ENCODE assay signal across 8 cellular contexts in the genomic region with DNA sequence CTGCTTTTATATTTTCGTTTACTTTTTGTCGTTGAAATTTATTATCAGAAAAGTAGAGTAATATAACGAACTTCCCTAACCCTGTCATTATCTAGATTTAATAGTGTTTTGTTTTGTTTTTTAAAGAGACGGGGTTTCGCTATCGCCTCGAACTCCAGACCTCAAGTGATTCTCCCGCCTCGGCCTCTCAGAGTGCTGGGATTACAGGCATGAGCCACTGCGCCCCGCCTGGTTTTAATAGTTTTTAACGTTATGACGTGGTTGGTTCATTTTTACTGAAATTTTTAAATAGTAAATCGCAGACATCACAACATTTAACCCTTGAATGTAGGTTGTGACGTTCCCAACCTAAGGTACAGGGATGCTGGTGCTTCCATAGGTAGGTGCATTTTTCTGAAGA. TPM values are rescaled to one million over a fixed set of nuclear protein-coding genes. Genes with fewer than 3 reads are reported as not detected.
DNase-seq lines count a peak whose midpoint lies in the region; ATAC-seq and TF ChIP-seq lines count a peak whose summit lies in the region.

No MANE protein-coding gene starts in this region.

- no peaks in the 10 kb centered on the region for H3K27me3 ChIP-seq in colonic mucosa
- H3K27me3 ChIP-seq in muscle layer of colon (ENCODE audit: control insufficient read depth in 1 of 2, insufficient read depth in 2 of 2, low read length in 2 of 2) = no peaks in the 10 kb centered on the region

- intact Hi-C loops in colonic mucosa (cut with DNase I) = no loop called here

- peaks cover 7% of the 10 kb centered on the region for H3K36me3 ChIP-seq in colonic mucosa
- H3K36me3 ChIP-seq in muscle layer of colon (ENCODE audit: insufficient read depth, low read length) = peaks cover 27% of the 10 kb centered on the region

- H3K4me1 ChIP-seq in colonic mucosa (peaks cover 23% of the 10 kb centered on the region), muscle layer of colon (ENCODE audit: insufficient read depth, low read length) (peaks cover 44% of the 10 kb centered on the region)

- H3K4me3 ChIP-seq in GM08714 (ENCODE audit: low read length) (peak overlapping the region; percentile 74), colonic mucosa (peak overlapping the region; percentile 74), muscle layer of colon (ENCODE audit: low read depth in 1 of 2, low read length in 2 of 2) (peak overlapping the region; percentile 67 to 85)

- peak; percentile 67 for DNase-seq in RKO (ENCODE audit: low spot score)
- DNase-seq in colonic mucosa = peak; percentile 60
- no peak for DNase-seq in NCI-H146 (lab: John Stamatoyannopoulos, UW)

- H3K9ac ChIP-seq in colonic mucosa (ENCODE audit: low read depth in 2 of 2, low read length in 2 of 2) (peak overlapping the region; percentile 85 to 98), muscle layer of colon (ENCODE audit: low read length) (peak overlapping the region; percentile 83)

- TF ChIP-seq CTCF in colonic mucosa (IDR thresholded peaks at IDR 0.05) = no peak

- ATAC-seq in GM19395 (IDR thresholded peaks at IDR 0.05; ENCODE audit: unreplicated experiment) = no peak
- ATAC-seq in GM21576 (IDR thresholded peaks at IDR 0.05; ENCODE audit: unreplicated experiment) = no peak
- no peak for ATAC-seq in GM18870 (IDR thresholded peaks at IDR 0.05; ENCODE audit: unreplicated experiment)

- H3K9me3 ChIP-seq in colonic mucosa (no peaks in the 10 kb centered on the region), muscle layer of colon (ENCODE audit: low read length) (no peaks in the 10 kb centered on the region)

- H3K27ac ChIP-seq in colonic mucosa (peak overlapping the region; percentile 98), muscle layer of colon (ENCODE audit: low read depth, low read length) (peak overlapping the region; percentile 94)

RNA-seq across cellular contexts. Expression of a gene that starts 1.0 kb away (rescaled TPM):
- 10 to 100 TPM; 56.5 to 60.4 TPM for total RNA-seq in colonic mucosa

RNA-seq across cellular contexts. Expression of a gene that starts 17.1 kb away (rescaled TPM):
- total RNA-seq in colonic mucosa = 1 to 10 TPM in 1 of 2 donors, under 1 TPM in 1; 0.35 to 1.2 TPM

RNA-seq across cellular contexts. Expression of a gene that starts 32.5 kb away (rescaled TPM):
- total RNA-seq in colonic mucosa = 10 to 100 TPM; 14.4 to 18.6 TPM

RNA-seq across cellular contexts. Expression of a gene that starts 32.7 kb away (rescaled TPM):
- total RNA-seq in colonic mucosa = 100 to 1,000 TPM; 212 to 216 TPM
